ENCODE assay signal across 8 cellular contexts in genomic region chr9:78295731-78296130, GRCh38. TPM values are rescaled to one million over a fixed set of nuclear protein-coding genes. Genes with fewer than 3 reads are reported as not detected.
DNase-seq lines count a peak whose midpoint lies in the region; ATAC-seq, FAIRE-seq and TF ChIP-seq lines count a peak whose summit lies in the region.

No MANE protein-coding gene starts in this region.

- H2AFZ ChIP-seq in HepG2 (ENCODE audit: low read length): no peak overlapping the region

- no peaks in the 10 kb centered on the region for H3K36me3 ChIP-seq in left ventricle myocardium inferior
- H3K36me3 ChIP-seq in HepG2 (replicated peaks in 1 of 2; ENCODE audit: control insufficient read depth in 1 of 2, insufficient read depth in 2 of 2, low read length in 2 of 2): peaks cover 2 to 9% of the 10 kb centered on the region in 2 experiments; a peak in 2 of 5 replicates

- H3K79me2 ChIP-seq in HepG2 (ENCODE audit: insufficient read depth, low read length): peaks cover 38% of the 10 kb centered on the region

- CTCF ChIA-PET in HepG2 (lab: Yijun Ruan, JAX; ENCODE audit: low intra/inter-chr PET ratio, low total read pairs): interaction anchor here (1.5 to 2.1 kb wide), 2 partner anchors 18 to 34 kb away, joined by 3 to 5 read pairs; no protein-coding TSS in a partner anchor

- POLR2A ChIA-PET in HepG2 (lab: Yijun Ruan, JAX): interaction anchor here (0.8 to 6.7 kb wide), 11 partner anchors 9 to 263 kb away, joined by 3 to 114 read pairs (median 14); partner anchors contain the start of gene CEP78

- H3K4me1 ChIP-seq in left ventricle myocardium inferior (peaks cover 27% of the 10 kb centered on the region), HepG2 (ENCODE audit: insufficient read depth, low read length) (peaks cover 75% of the 10 kb centered on the region)

- peaks cover 21% of the 10 kb centered on the region for H4K20me1 ChIP-seq in HepG2 (ENCODE audit: insufficient read depth, low read length)

- TF ChIP-seq POLR2A in HepG2 (IDR thresholded peaks at IDR 0.05; ENCODE audit: insufficient read depth in 1 of 2, low read depth in 2 of 2, low read length in 2 of 2): peak in 1 of 2 experiments; percentile 42; a peak in 2 of 4 replicates

- peaks cover 66% of the 10 kb centered on the region for H3K27me3 ChIP-seq in left ventricle myocardium inferior (ENCODE audit: low read depth)
- no peaks in the 10 kb centered on the region; a peak in 2 of 5 replicates for H3K27me3 ChIP-seq in HepG2 (ENCODE audit: control insufficient read depth in 1 of 2, insufficient read depth in 2 of 2, low read length in 2 of 2)

- BruUV-seq in HepG2 (replicated peaks; lab: Mats Ljungman, UMichigan): no TSS peak

- H3K27ac ChIP-seq in left ventricle myocardium inferior (replicated peaks): peak overlapping the region; percentile 46
- H3K27ac ChIP-seq in HepG2 (ENCODE audit: extremely low read length, insufficient read depth, low read length): peak overlapping the region; percentile 97

- in situ Hi-C loops in astrocyte of the spinal cord (cut with HindIII; ENCODE audit: low sequenced_read_pairs) (no loop called here), HepG2 (cut with HindIII; ENCODE audit: extremely low pct_ligation_motif_present, low pct_unique_long_range_greater_than_20kb) (no loop called here)

- FAIRE-seq in HepG2 (lab: Jason Lieb, UNC): peak; percentile 70

- TF ChIP-seq EP300 in HepG2 (IDR thresholded peaks at IDR 0.05; ENCODE audit: low read depth in 2 of 2, low read length in 2 of 2) (no peak), HepG2 (CRISPR knock-in tag; IDR thresholded peaks at IDR 0.05; ENCODE audit: borderline replicate concordance) (no peak)

- H3K9me3 ChIP-seq in left ventricle myocardium inferior (replicated peaks) (no peaks in the 10 kb centered on the region), HepG2 (ENCODE audit: low read length) (no peaks in the 10 kb centered on the region)

- DNase-seq in left ventricle myocardium inferior (no peak), left cardiac atrium (no peak), astrocyte of the spinal cord (ENCODE audit: low read depth, low spot score) (no peak), HepG2 (ENCODE audit: low spot score) (peak; percentile 64), DMS153 (lab: John Stamatoyannopoulos, UW) (no peak), NAMALWA (ENCODE audit: low spot score) (no peak), hepatic stellate cell (ENCODE audit: low spot score) (no peak)

- H3K4me2 ChIP-seq in HepG2 (ENCODE audit: low read depth, low read length): peak overlapping the region; percentile 97

- peak overlapping the region; percentile 98 for H3K9ac ChIP-seq in HepG2 (ENCODE audit: insufficient read depth, low read depth, low read length)

- intact Hi-C loops in left ventricle myocardium inferior (cut with micrococcal nuclease): no loop called here
- intact Hi-C loops in left cardiac atrium (cut with DNase I): no loop called here
- intact Hi-C loops in HepG2 (cut with micrococcal nuclease; ENCODE audit: unreplicated experiment): loop anchor here (1.0 to 10.0 kb wide), 5 partner anchors 8 to 261 kb away; partner anchors contain the start of gene GNAQ

- ATAC-seq in left cardiac atrium (no peak), HepG2 (peak; percentile 23), GM21367 (IDR thresholded peaks at IDR 0.05; ENCODE audit: unreplicated experiment) (no peak)

- 0% methylated on average over 6 of the region's 6 CpGs for WGBS in HepG2 (ENCODE audit: low lambda C conversion rate)

- TF ChIP-seq CTCF in left ventricle myocardium inferior (IDR thresholded peaks at IDR 0.05; ENCODE audit: borderline replicate concordance) (no peak), astrocyte of the spinal cord (IDR thresholded peaks at IDR 0.05; ENCODE audit: low read depth, low read length) (no peak), HepG2 (CRISPR knock-in tag; IDR thresholded peaks at IDR 0.05) (no peak)

- no peak for TF ChIP-seq RAD21 in HepG2 (CRISPR knock-in tag; IDR thresholded peaks at IDR 0.05)

- H3K4me3 ChIP-seq in left ventricle myocardium inferior (peak overlapping the region; percentile 69), astrocyte of the spinal cord (ENCODE audit: low read depth, low read length) (peak overlapping the region; percentile 87), HepG2 (replicated peaks in 1 of 3; ENCODE audit: insufficient read depth in 1 of 3, low read depth in 2 of 3, low read length in 3 of 3) (peak overlapping the region; percentile 59 to 95 (median 71))

TF ChIP-seq in HepG2, 621 proteins besides CTCF, POLR2A, EP300 and RAD21 (continues in another document):
- TF ChIP-seq ZNF770 (CRISPR knock-in tag; IDR thresholded peaks at IDR 0.05): peak; percentile 43; the same call in 1 of the 2 replicates
- TF ChIP-seq RBFOX2 (IDR thresholded peaks at IDR 0.05; ENCODE audit: low read depth, low read length): peak; percentile 29; the same call in 1 of the 2 replicates
- no peak for TF ChIP-seq MTA3 (CRISPR knock-in tag; IDR thresholded peaks at IDR 0.05)
- TF ChIP-seq ZNF709 (CRISPR knock-in tag; IDR thresholded peaks at IDR 0.05): 0 out of 2 replicates have a peak, but pooled peaks have one; percentile 5

RNA-seq across cellular contexts. Expression of gene PSAT1, which starts 1.2 kb away (rescaled TPM):
- total RNA-seq in left ventricle myocardium inferior (0.77 TPM), left cardiac atrium (1 to 10 TPM; 2.7 to 6.4 TPM), HepG2 (2016; rRNA removed; fragmentation: Illumina TruSeq; extraction: Trizol) (135 and 262 TPM in 2 replicates)
- 16.9 and 17.4 TPM in 2 replicates for total RNA-seq in HepG2 (2016; cell fraction: cytosol; rRNA removed; fragmentation: Illumina TruSeq; extraction: Trizol; ENCODE audit: low read depth)
- total RNA-seq in HepG2 (2016; cell fraction: insoluble cytoplasmic fraction; rRNA removed; fragmentation: Illumina TruSeq; extraction: Trizol): 134 and 259 TPM in 2 replicates
- total RNA-seq in HepG2 (2016; cell fraction: membrane; rRNA removed; fragmentation: Illumina TruSeq; extraction: Trizol): 55.1 and 59.2 TPM in 2 replicates
- 92.0 and 102 TPM in 2 replicates for total RNA-seq in HepG2 (2016; cell fraction: nucleus; rRNA removed; fragmentation: Illumina TruSeq; extraction: Trizol)
- polyA plus RNA-seq in HepG2 (2011; rRNA removed): 197 and 229 TPM in 2 replicates
- polyA plus RNA-seq in HepG2 (2011; cell fraction: cytosol; rRNA removed): 174 and 239 TPM in 2 replicates
- 53.5 and 69.1 TPM in 2 replicates for polyA plus RNA-seq in HepG2 (2011; cell fraction: nucleus; rRNA removed)
- 252 and 381 TPM in 2 replicates for polyA plus RNA-seq in HepG2 (2012)
- polyA plus RNA-seq in HepG2 (2016; cell fraction: cytosol; fragmentation: Illumina TruSeq; extraction: Trizol; ENCODE audit: low read depth): 23.7 and 24.6 TPM in 2 replicates
- 471 and 492 TPM in 2 replicates for polyA plus RNA-seq in HepG2 (2016; cell fraction: insoluble cytoplasmic fraction; fragmentation: Illumina TruSeq; extraction: Trizol; ENCODE audit: low read depth)
- 65.5 and 69.3 TPM in 2 replicates for polyA plus RNA-seq in HepG2 (2016; cell fraction: membrane; fragmentation: Illumina TruSeq; extraction: Trizol; ENCODE audit: low read depth)
- polyA plus RNA-seq in HepG2 (2016; cell fraction: nucleus; fragmentation: Illumina TruSeq; extraction: Trizol; ENCODE audit: insufficient read depth, low read depth): 163 TPM in 2 replicates
- polyA minus RNA-seq in HepG2 (2011; rRNA and poly(A)+ RNA removed; ENCODE audit: low replicate concordance): 98.7 and 239 TPM in 2 replicates
- 170 and 192 TPM in 2 replicates for polyA minus RNA-seq in HepG2 (2011; cell fraction: cytosol; rRNA and poly(A)+ RNA removed)
- polyA minus RNA-seq in HepG2 (2011; cell fraction: nucleus; rRNA and poly(A)+ RNA removed): 105 and 132 TPM in 2 replicates

RNA-seq across cellular contexts. Expression of gene CEP78, which starts 59.9 kb away (rescaled TPM):
- total RNA-seq in left ventricle myocardium inferior (3.4 TPM), left cardiac atrium (1 to 10 TPM; 4.6 to 5.8 TPM), HepG2 (2016; rRNA removed; fragmentation: Illumina TruSeq; extraction: Trizol) (30.8 and 38.3 TPM in 2 replicates)
- total RNA-seq in HepG2 (2016; cell fraction: cytosol; rRNA removed; fragmentation: Illumina TruSeq; extraction: Trizol; ENCODE audit: low read depth): 2.6 and 2.7 TPM in 2 replicates
- 31.0 and 36.1 TPM in 2 replicates for total RNA-seq in HepG2 (2016; cell fraction: insoluble cytoplasmic fraction; rRNA removed; fragmentation: Illumina TruSeq; extraction: Trizol)
- total RNA-seq in HepG2 (2016; cell fraction: membrane; rRNA removed; fragmentation: Illumina TruSeq; extraction: Trizol): 13.2 and 13.7 TPM in 2 replicates
- total RNA-seq in HepG2 (2016; cell fraction: nucleus; rRNA removed; fragmentation: Illumina TruSeq; extraction: Trizol): 30.7 and 32.0 TPM in 2 replicates
- polyA plus RNA-seq in HepG2 (2011; rRNA removed): 4.0 and 5.1 TPM in 2 replicates
- 2.1 and 2.8 TPM in 2 replicates for polyA plus RNA-seq in HepG2 (2011; cell fraction: cytosol; rRNA removed)
- 4.8 and 5.6 TPM in 2 replicates for polyA plus RNA-seq in HepG2 (2011; cell fraction: nucleus; rRNA removed)
- polyA plus RNA-seq in HepG2 (2012): 5.0 and 9.6 TPM in 2 replicates
- polyA plus RNA-seq in HepG2 (2016; cell fraction: cytosol; fragmentation: Illumina TruSeq; extraction: Trizol; ENCODE audit: low read depth): 1.9 and 2.3 TPM in 2 replicates
- polyA plus RNA-seq in HepG2 (2016; cell fraction: insoluble cytoplasmic fraction; fragmentation: Illumina TruSeq; extraction: Trizol; ENCODE audit: low read depth): 22.9 and 23.5 TPM in 2 replicates
- polyA plus RNA-seq in HepG2 (2016; cell fraction: membrane; fragmentation: Illumina TruSeq; extraction: Trizol; ENCODE audit: low read depth): 5.8 and 7.0 TPM in 2 replicates
- 30.4 and 34.3 TPM in 2 replicates for polyA plus RNA-seq in HepG2 (2016; cell fraction: nucleus; fragmentation: Illumina TruSeq; extraction: Trizol; ENCODE audit: insufficient read depth, low read depth)
- 9.1 and 10.5 TPM in 2 replicates for polyA minus RNA-seq in HepG2 (2011; rRNA and poly(A)+ RNA removed; ENCODE audit: low replicate concordance)
- 6.1 and 6.5 TPM in 2 replicates for polyA minus RNA-seq in HepG2 (2011; cell fraction: cytosol; rRNA and poly(A)+ RNA removed)
- polyA minus RNA-seq in HepG2 (2011; cell fraction: nucleus; rRNA and poly(A)+ RNA removed): 23.4 and 25.1 TPM in 2 replicates
